ENCODE assay signal across 1 cellular context in the genomic region with DNA sequence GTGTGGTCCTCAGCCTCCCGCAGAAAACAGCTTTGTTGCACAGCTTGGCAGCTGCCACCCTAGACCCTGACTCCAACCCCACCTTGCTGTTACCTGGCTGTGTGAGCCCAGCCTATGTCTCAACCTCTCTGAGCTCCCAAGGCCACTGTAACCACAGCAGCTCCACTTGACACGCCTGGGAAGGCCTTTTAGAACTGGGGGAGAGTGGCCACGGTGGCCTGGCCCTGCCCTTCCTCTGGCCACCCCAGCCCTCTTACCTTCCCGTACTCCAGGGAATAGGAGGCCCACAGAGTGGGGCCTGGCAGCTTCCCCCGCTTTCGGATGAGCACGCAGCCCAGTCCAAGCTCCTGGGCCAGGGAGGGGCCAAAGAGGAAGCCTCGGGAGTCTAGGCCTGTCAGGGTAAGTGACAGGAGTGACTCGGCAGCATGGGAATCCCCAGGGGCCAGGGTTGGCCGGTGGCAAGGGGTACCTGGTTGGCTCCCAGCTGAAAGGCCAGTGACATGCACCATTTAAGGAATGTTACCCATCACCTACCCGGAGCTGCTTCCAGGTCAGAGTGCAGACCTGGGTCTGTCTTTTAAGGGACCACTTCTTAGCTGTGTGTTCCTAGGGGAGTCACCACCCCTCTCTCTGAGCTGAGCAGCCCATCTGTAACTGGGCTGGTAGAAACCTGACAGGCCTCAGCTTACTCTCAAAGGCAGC.
TF ChIP-seq lines count a peak whose summit lies in the region.

No MANE protein-coding gene starts in this region.

TF ChIP-seq in GM12878, 131 proteins besides CTCF, POLR2A, EP300 and RAD21 (continues in another document):
- TF ChIP-seq, protein P1, sequence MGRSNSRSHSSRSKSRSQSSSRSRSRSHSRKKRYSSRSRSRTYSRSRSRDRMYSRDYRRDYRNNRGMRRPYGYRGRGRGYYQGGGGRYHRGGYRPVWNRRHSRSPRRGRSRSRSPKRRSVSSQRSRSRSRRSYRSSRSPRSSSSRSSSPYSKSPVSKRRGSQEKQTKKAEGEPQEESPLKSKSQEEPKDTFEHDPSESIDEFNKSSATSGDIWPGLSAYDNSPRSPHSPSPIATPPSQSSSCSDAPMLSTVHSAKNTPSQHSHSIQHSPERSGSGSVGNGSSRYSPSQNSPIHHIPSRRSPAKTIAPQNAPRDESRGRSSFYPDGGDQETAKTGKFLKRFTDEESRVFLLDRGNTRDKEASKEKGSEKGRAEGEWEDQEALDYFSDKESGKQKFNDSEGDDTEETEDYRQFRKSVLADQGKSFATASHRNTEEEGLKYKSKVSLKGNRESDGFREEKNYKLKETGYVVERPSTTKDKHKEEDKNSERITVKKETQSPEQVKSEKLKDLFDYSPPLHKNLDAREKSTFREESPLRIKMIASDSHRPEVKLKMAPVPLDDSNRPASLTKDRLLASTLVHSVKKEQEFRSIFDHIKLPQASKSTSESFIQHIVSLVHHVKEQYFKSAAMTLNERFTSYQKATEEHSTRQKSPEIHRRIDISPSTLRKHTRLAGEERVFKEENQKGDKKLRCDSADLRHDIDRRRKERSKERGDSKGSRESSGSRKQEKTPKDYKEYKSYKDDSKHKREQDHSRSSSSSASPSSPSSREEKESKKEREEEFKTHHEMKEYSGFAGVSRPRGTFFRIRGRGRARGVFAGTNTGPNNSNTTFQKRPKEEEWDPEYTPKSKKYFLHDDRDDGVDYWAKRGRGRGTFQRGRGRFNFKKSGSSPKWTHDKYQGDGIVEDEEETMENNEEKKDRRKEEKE (IDR thresholded peaks at IDR 0.05), result no peak
- TF ChIP-seq, protein P2, sequence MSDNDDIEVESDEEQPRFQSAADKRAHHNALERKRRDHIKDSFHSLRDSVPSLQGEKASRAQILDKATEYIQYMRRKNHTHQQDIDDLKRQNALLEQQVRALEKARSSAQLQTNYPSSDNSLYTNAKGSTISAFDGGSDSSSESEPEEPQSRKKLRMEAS (IDR thresholded peaks at IDR 0.05; ENCODE audit: low read depth, low read length), result no peak
- TF ChIP-seq MTA3 (IDR thresholded peaks at IDR 0.05; ENCODE audit: borderline replicate concordance, low read length) (no peak), NBN (IDR thresholded peaks at IDR 0.05) (no peak), PAX8 (IDR thresholded peaks at IDR 0.05) (no peak), ZNF274 (IDR thresholded peaks at IDR 0.05; ENCODE audit: insufficient read depth, insufficient read length) (no peak), MEF2A (IDR thresholded peaks at IDR 0.05; ENCODE audit: insufficient read depth, low read depth, low read length) (no peak), EED (IDR thresholded peaks at IDR 0.05; ENCODE audit: low read depth) (no peak), MYC (IDR thresholded peaks at IDR 0.05; ENCODE audit: insufficient read depth, insufficient read length, insufficient replicate concordance, low read length, severe bottlenecking) (no peak), STAT3 (IDR thresholded peaks at IDR 0.05; ENCODE audit: low read depth, low read length) (no peak), RCOR1 (conservative IDR thresholded peaks at IDR 0.05; ENCODE audit: low read depth, low read length) (no peak), DPF2 (IDR thresholded peaks at IDR 0.05) (no peak), SMAD1 (IDR thresholded peaks at IDR 0.05; ENCODE audit: low read depth, partially characterized antibody) (no peak), RUNX3 (IDR thresholded peaks at IDR 0.05; ENCODE audit: low read length) (no peak), CREB1 (IDR thresholded peaks at IDR 0.05; ENCODE audit: low read depth) (no peak), BCL11A (IDR thresholded peaks at IDR 0.05; ENCODE audit: low read depth, low read length) (no peak), SPI1 (IDR thresholded peaks at IDR 0.05; ENCODE audit: borderline replicate concordance, insufficient read depth, low read depth, low read length) (0 out of 2 replicates have a peak, but pooled peaks have one; percentile 25), WRNIP1 (IDR thresholded peaks at IDR 0.05; ENCODE audit: borderline replicate concordance, low read depth, low read length) (no peak), RELA (IDR thresholded peaks at IDR 0.05; ENCODE audit: borderline replicate concordance, partially characterized antibody) (no peak), SMC3 (IDR thresholded peaks at IDR 0.05; ENCODE audit: borderline replicate concordance, low read length) (no peak), MEF2B (IDR thresholded peaks at IDR 0.05; ENCODE audit: partially characterized antibody, poor library complexity, severe bottlenecking) (peak; percentile 52), CHD2 (IDR thresholded peaks at IDR 0.05; ENCODE audit: borderline replicate concordance, low read depth, low read length) (0 out of 2 replicates have a peak, but pooled peaks have one; percentile 18), POLR2AphosphoS5 (IDR thresholded peaks at IDR 0.05; ENCODE audit: low read length) (peak; percentile 58), BHLHE40 (IDR thresholded peaks at IDR 0.05; ENCODE audit: borderline replicate concordance in 1 of 2, low read depth in 2 of 2, low read length in 1 of 2) (no peak), RAD51 (IDR thresholded peaks at IDR 0.05) (no peak), ESRRA (IDR thresholded peaks at IDR 0.05; ENCODE audit: low read length) (no peak), CBFB (IDR thresholded peaks at IDR 0.05; ENCODE audit: low read depth) (no peak), SP1 (IDR thresholded peaks at IDR 0.05; ENCODE audit: low read depth, low read length) (no peak), NR2F1 (conservative IDR thresholded peaks at IDR 0.05) (no peak), SREBF1 (IDR thresholded peaks at IDR 0.05; ENCODE audit: low read length) (no peak)
- TF ChIP-seq, protein P3, sequence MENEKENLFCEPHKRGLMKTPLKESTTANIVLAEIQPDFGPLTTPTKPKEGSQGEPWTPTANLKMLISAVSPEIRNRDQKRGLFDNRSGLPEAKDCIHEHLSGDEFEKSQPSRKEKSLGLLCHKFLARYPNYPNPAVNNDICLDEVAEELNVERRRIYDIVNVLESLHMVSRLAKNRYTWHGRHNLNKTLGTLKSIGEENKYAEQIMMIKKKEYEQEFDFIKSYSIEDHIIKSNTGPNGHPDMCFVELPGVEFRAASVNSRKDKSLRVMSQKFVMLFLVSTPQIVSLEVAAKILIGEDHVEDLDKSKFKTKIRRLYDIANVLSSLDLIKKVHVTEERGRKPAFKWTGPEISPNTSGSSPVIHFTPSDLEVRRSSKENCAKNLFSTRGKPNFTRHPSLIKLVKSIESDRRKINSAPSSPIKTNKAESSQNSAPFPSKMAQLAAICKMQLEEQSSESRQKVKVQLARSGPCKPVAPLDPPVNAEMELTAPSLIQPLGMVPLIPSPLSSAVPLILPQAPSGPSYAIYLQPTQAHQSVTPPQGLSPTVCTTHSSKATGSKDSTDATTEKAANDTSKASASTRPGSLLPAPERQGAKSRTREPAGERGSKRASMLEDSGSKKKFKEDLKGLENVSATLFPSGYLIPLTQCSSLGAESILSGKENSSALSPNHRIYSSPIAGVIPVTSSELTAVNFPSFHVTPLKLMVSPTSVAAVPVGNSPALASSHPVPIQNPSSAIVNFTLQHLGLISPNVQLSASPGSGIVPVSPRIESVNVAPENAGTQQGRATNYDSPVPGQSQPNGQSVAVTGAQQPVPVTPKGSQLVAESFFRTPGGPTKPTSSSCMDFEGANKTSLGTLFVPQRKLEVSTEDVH (IDR thresholded peaks at IDR 0.05; ENCODE audit: low read depth, partially characterized antibody), result no peak
- TF ChIP-seq, protein P4, sequence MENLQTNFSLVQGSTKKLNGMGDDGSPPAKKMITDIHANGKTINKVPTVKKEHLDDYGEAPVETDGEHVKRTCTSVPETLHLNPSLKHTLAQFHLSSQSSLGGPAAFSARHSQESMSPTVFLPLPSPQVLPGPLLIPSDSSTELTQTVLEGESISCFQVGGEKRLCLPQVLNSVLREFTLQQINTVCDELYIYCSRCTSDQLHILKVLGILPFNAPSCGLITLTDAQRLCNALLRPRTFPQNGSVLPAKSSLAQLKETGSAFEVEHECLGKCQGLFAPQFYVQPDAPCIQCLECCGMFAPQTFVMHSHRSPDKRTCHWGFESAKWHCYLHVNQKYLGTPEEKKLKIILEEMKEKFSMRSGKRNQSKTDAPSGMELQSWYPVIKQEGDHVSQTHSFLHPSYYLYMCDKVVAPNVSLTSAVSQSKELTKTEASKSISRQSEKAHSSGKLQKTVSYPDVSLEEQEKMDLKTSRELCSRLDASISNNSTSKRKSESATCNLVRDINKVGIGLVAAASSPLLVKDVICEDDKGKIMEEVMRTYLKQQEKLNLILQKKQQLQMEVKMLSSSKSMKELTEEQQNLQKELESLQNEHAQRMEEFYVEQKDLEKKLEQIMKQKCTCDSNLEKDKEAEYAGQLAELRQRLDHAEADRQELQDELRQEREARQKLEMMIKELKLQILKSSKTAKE (IDR thresholded peaks at IDR 0.05; ENCODE audit: low read depth, poor library complexity, severe bottlenecking), result no peak
- TF ChIP-seq, protein P5, sequence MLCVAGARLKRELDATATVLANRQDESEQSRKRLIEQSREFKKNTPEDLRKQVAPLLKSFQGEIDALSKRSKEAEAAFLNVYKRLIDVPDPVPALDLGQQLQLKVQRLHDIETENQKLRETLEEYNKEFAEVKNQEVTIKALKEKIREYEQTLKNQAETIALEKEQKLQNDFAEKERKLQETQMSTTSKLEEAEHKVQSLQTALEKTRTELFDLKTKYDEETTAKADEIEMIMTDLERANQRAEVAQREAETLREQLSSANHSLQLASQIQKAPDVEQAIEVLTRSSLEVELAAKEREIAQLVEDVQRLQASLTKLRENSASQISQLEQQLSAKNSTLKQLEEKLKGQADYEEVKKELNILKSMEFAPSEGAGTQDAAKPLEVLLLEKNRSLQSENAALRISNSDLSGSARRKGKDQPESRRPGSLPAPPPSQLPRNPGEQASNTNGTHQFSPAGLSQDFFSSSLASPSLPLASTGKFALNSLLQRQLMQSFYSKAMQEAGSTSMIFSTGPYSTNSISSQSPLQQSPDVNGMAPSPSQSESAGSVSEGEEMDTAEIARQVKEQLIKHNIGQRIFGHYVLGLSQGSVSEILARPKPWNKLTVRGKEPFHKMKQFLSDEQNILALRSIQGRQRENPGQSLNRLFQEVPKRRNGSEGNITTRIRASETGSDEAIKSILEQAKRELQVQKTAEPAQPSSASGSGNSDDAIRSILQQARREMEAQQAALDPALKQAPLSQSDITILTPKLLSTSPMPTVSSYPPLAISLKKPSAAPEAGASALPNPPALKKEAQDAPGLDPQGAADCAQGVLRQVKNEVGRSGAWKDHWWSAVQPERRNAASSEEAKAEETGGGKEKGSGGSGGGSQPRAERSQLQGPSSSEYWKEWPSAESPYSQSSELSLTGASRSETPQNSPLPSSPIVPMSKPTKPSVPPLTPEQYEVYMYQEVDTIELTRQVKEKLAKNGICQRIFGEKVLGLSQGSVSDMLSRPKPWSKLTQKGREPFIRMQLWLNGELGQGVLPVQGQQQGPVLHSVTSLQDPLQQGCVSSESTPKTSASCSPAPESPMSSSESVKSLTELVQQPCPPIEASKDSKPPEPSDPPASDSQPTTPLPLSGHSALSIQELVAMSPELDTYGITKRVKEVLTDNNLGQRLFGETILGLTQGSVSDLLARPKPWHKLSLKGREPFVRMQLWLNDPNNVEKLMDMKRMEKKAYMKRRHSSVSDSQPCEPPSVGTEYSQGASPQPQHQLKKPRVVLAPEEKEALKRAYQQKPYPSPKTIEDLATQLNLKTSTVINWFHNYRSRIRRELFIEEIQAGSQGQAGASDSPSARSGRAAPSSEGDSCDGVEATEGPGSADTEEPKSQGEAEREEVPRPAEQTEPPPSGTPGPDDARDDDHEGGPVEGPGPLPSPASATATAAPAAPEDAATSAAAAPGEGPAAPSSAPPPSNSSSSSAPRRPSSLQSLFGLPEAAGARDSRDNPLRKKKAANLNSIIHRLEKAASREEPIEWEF (IDR thresholded peaks at IDR 0.05; ENCODE audit: insufficient replicate concordance, low read depth, low read length), result no peak
- TF ChIP-seq, protein P6, sequence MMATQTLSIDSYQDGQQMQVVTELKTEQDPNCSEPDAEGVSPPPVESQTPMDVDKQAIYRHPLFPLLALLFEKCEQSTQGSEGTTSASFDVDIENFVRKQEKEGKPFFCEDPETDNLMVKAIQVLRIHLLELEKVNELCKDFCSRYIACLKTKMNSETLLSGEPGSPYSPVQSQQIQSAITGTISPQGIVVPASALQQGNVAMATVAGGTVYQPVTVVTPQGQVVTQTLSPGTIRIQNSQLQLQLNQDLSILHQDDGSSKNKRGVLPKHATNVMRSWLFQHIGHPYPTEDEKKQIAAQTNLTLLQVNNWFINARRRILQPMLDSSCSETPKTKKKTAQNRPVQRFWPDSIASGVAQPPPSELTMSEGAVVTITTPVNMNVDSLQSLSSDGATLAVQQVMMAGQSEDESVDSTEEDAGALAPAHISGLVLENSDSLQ (IDR thresholded peaks at IDR 0.05), result peak; percentile 71
- TF ChIP-seq, protein P7, sequence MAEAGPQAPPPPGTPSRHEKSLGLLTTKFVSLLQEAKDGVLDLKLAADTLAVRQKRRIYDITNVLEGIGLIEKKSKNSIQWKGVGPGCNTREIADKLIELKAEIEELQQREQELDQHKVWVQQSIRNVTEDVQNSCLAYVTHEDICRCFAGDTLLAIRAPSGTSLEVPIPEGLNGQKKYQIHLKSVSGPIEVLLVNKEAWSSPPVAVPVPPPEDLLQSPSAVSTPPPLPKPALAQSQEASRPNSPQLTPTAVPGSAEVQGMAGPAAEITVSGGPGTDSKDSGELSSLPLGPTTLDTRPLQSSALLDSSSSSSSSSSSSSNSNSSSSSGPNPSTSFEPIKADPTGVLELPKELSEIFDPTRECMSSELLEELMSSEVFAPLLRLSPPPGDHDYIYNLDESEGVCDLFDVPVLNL (IDR thresholded peaks at IDR 0.05; ENCODE audit: low read depth, low read length), result no peak
- TF ChIP-seq, protein P8, sequence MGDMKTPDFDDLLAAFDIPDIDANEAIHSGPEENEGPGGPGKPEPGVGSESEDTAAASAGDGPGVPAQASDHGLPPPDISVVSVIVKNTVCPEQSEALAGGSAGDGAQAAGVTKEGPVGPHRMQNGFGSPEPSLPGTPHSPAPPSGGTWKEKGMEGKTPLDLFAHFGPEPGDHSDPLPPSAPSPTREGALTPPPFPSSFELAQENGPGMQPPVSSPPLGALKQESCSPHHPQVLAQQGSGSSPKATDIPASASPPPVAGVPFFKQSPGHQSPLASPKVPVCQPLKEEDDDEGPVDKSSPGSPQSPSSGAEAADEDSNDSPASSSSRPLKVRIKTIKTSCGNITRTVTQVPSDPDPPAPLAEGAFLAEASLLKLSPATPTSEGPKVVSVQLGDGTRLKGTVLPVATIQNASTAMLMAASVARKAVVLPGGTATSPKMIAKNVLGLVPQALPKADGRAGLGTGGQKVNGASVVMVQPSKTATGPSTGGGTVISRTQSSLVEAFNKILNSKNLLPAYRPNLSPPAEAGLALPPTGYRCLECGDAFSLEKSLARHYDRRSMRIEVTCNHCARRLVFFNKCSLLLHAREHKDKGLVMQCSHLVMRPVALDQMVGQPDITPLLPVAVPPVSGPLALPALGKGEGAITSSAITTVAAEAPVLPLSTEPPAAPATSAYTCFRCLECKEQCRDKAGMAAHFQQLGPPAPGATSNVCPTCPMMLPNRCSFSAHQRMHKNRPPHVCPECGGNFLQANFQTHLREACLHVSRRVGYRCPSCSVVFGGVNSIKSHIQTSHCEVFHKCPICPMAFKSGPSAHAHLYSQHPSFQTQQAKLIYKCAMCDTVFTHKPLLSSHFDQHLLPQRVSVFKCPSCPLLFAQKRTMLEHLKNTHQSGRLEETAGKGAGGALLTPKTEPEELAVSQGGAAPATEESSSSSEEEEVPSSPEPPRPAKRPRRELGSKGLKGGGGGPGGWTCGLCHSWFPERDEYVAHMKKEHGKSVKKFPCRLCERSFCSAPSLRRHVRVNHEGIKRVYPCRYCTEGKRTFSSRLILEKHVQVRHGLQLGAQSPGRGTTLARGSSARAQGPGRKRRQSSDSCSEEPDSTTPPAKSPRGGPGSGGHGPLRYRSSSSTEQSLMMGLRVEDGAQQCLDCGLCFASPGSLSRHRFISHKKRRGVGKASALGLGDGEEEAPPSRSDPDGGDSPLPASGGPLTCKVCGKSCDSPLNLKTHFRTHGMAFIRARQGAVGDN (IDR thresholded peaks at IDR 0.05), result no peak
